Comparison of ENCODE assay signal across 7 cellular contexts in genomic region chr4:3954540-3955360, GRCh38.
DNase-seq lines count a peak whose midpoint lies in the region; ATAC-seq and TF ChIP-seq lines count a peak whose summit lies in the region.
"Not testable (repeated sequence)": the region's sequence is repeated elsewhere in the genome, so short reads cannot be mapped to it uniquely, and the experiment has no call there.

No MANE protein-coding gene starts in this region.

- 1 to 3% (median 2%) methylated on average over 25 to 57 of the region's 57 CpGs for WGBS in spleen, 5 donors

- intact Hi-C loops in PC-3 (cut with micrococcal nuclease) = loop anchor here (5.0 kb wide), 1 partner anchor 422 kb away; the partner anchor contains the start of gene LRPAP1
- intact Hi-C loops in spleen (cut with DNase I; ENCODE audit: low total_unique reads) = not testable (repeated sequence)

- not testable (repeated sequence) for H3F3A ChIP-seq in PC-3 (ENCODE audit: low read length, unreplicated experiment)

- not testable (repeated sequence) for TF ChIP-seq CTCF in PC-3 (conservative IDR thresholded peaks at IDR 0.05; ENCODE audit: low read depth, low read length); spleen (IDR thresholded peaks at IDR 0.05 in 8 of 11, conservative IDR thresholded peaks at IDR 0.05 in 3 of 11)

- H3K9ac ChIP-seq in PC-3 (ENCODE audit: low read length) (peak overlapping the region; percentile 98), duodenal mucosa (ENCODE audit: low read depth in 1 of 2, low read length in 2 of 2) (peak overlapping the region in 1 of 2 donors; percentile 61)

- H3K4me1 ChIP-seq in PC-3 (ENCODE audit: insufficient read depth, low read length) (peaks cover 22% of the 10 kb centered on the region), spleen (peaks cover 0 to 13% (median 4%) of the 10 kb centered on the region in 6 donors)
- not testable (repeated sequence) for H3K4me1 ChIP-seq in duodenal mucosa (ENCODE audit: control insufficient read depth in 1 of 2, insufficient read depth in 2 of 2, low read length in 2 of 2)

- CTCF ChIA-PET in PC-3 (lab: Charles Lee) = interaction anchor here (1.0 kb wide), 1 partner anchor 12 kb away, joined by 4 read pairs; no protein-coding TSS in a partner anchor

- not testable (repeated sequence) for TF ChIP-seq EP300 in Ishikawa (IDR thresholded peaks at IDR 0.05; ENCODE audit: borderline replicate concordance)

- peak overlapping the region; percentile 98 for H3K27ac ChIP-seq in PC-3 (ENCODE audit: low read length)
- H3K27ac ChIP-seq in duodenal mucosa (ENCODE audit: low read depth, low read length) = peak overlapping the region; percentile 42
- H3K27ac ChIP-seq in spleen = peak overlapping the region; percentile 51 to 91 (median 83)

- not testable (repeated sequence) for H2AFZ ChIP-seq in PC-3 (ENCODE audit: low read length)

- TSS peak; percentile 99 for BruUV-seq in PC-3 (replicated peaks; lab: Mats Ljungman, UMichigan)

- peak overlapping the region; percentile 87 for H3K4me2 ChIP-seq in PC-3 (ENCODE audit: low read length)

- TF ChIP-seq RAD21 in Ishikawa (IDR thresholded peaks at IDR 0.05; ENCODE audit: low read depth) = not testable (repeated sequence)

- H3K36me3 ChIP-seq in PC-3 (ENCODE audit: low read depth, low read length); duodenal mucosa (ENCODE audit: control insufficient read depth in 1 of 2, insufficient read depth in 2 of 2, low read length in 2 of 2); spleen: not testable (repeated sequence)

- DNase-seq in PC-3 (peak; percentile 84), left lobe of liver (ENCODE audit: low spot score) (peak; percentile 50), spleen (peak; percentile 89)
- DNase-seq in activated CD8-positive, alpha-beta memory T cell treated with anti-CD3 and anti-CD28 coated beads, Interleukin-2, amount 50 U/mL, for 4 hours = peak; percentile 70

- not testable (repeated sequence) for H3K9me3 ChIP-seq in PC-3 (ENCODE audit: low read length); duodenal mucosa (ENCODE audit: control insufficient read depth in 1 of 2, low read length in 2 of 2); spleen

- H3K4me3 ChIP-seq in PC-3 (ENCODE audit: low read length) (peak overlapping the region; percentile 73), duodenal mucosa (ENCODE audit: low read depth in 1 of 2, low read length in 2 of 2) (peak overlapping the region; percentile 61 to 74), spleen (peak overlapping the region; percentile 62 to 96 (median 86))

- POLR2A ChIA-PET in PC-3 (lab: Charles Lee; ENCODE audit: unreplicated experiment) = not testable (repeated sequence)

- H3K27me3 ChIP-seq in PC-3 (ENCODE audit: low read length); duodenal mucosa (ENCODE audit: control insufficient read depth in 1 of 2, insufficient read depth in 2 of 2, low read length in 2 of 2); spleen (replicated peaks in 1 of 7): not testable (repeated sequence)

- not testable (repeated sequence) for TF ChIP-seq POLR2A in spleen (IDR thresholded peaks at IDR 0.05)

- peak; percentile 23 for ATAC-seq in GM18519 (IDR thresholded peaks at IDR 0.05; ENCODE audit: low FRiP score, unreplicated experiment)
- not testable (repeated sequence) for ATAC-seq in PC-3, left lobe of liver

- H3K79me2 ChIP-seq in PC-3 (ENCODE audit: low read length) = not testable (repeated sequence)

- not testable (repeated sequence) for H3K9me2 ChIP-seq in PC-3 (replicated peaks; ENCODE audit: low read length)

- H4K20me1 ChIP-seq in PC-3 (ENCODE audit: low read length) = not testable (repeated sequence)

TF ChIP-seq in Ishikawa, 13 proteins besides CTCF, POLR2A, EP300 and RAD21:
- TF ChIP-seq, protein P1, sequence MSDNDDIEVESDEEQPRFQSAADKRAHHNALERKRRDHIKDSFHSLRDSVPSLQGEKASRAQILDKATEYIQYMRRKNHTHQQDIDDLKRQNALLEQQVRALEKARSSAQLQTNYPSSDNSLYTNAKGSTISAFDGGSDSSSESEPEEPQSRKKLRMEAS (IDR thresholded peaks at IDR 0.05) = peak; percentile 52; the same call in 1 of the 2 replicates
- TF ChIP-seq TCF12 (IDR thresholded peaks at IDR 0.05; ENCODE audit: low read depth) = peak; percentile 15; the same call in 1 of the 2 replicates
TF ChIP-seq in Ishikawa: peak in this region for 2; not testable (repeated sequence) for 11.

Comparison
In these comparisons a context has a peak if more than half of its experiments do, and no peak if none do; other contexts are left out.
1. H3K27ac ChIP-seq: peak in every context shown above with its lines; median percentile 98 in PC-3; 83 in spleen; 42 in duodenal mucosa.